ENCODE assay signal across 21 cellular contexts in the genomic region with DNA sequence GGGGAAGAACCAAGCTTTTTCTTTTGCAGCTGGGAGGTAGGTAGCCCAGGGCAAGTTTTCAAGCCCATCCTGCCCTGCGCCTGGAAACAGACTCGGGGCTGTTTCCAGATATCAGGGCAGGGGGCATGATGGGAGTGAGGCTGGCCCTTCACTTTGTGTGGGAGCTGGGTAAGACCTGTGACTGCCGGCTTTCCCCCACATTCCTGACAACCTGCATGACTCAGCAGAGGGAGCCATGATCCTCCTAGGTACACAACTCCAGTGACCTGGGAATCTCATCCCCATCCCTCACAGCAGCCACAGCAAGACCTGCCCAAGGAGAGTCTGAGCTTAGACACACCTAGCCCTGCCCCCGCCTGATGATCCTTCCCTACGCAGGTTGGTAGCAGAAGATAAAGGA.
DNase-seq lines count a peak whose midpoint lies in the region; ATAC-seq and TF ChIP-seq lines count a peak whose summit lies in the region.
"Had no signal": no experiment of that assay in that cellular context is flagged by ENCODE, and none has a peak within 500 bp of the region (broad histone marks: within the 10 kb centered on the region; RNA-seq: fewer than 3 reads in every experiment).

No MANE protein-coding gene starts in this region.

- no peaks in the 10 kb centered on the region for H3K9me2 ChIP-seq in PC-3 (replicated peaks; ENCODE audit: low read length)

- peak overlapping the region; percentile 11 for H3K23ac ChIP-seq in neuronal stem cell (ENCODE audit: low read depth, low read length, poor library complexity)

- no peak overlapping the region for H4K8ac ChIP-seq in neuronal stem cell (ENCODE audit: low read depth, low read length)

- no peaks in the 10 kb centered on the region for H3K36me3 ChIP-seq in PC-3 (ENCODE audit: low read depth, low read length)
- H3K36me3 ChIP-seq in neuronal stem cell (replicated peaks in 1 of 2; ENCODE audit: control insufficient read depth in 2 of 2, insufficient read depth in 2 of 2, low read length in 2 of 2): peaks cover 0 to 28% of the 10 kb centered on the region in 2 donors
- H3K36me3 ChIP-seq: SJCRH30 had no signal

- no peak overlapping the region for H2AK5ac ChIP-seq in neuronal stem cell (ENCODE audit: low read depth, low read length)

- no peak for TF ChIP-seq CTCF in PC-3 (conservative IDR thresholded peaks at IDR 0.05; ENCODE audit: low read depth, low read length)
- TF ChIP-seq CTCF in epithelial cell of esophagus (IDR thresholded peaks at IDR 0.05; ENCODE audit: insufficient read depth, low read depth, low read length, missing control alignments): no peak

- ATAC-seq in PC-3: no peak; the same call in 1 of the 2 replicates
- ATAC-seq: GM12878 had no signal

- no peaks in the 10 kb centered on the region for H3K79me2 ChIP-seq in PC-3 (ENCODE audit: low read length)

- H2AFZ ChIP-seq in PC-3 (ENCODE audit: low read length): peak overlapping the region; percentile 25; the same call in 1 of the 2 replicates
- H2AFZ ChIP-seq in neuronal stem cell (ENCODE audit: low read length): no peak overlapping the region

- intact Hi-C loops in PC-3 (cut with micrococcal nuclease): no loop called here

- H3K4ac ChIP-seq in neuronal stem cell (ENCODE audit: low read length): no peak overlapping the region

- CTCF ChIA-PET in PC-3 (lab: Charles Lee): interaction anchor here (0.6 kb wide), 1 partner anchor 1310 kb away, joined by 3 read pairs; no protein-coding TSS in a partner anchor

- H3K4me2 ChIP-seq in PC-3 (ENCODE audit: low read length): no peak overlapping the region
- no peak overlapping the region for H3K4me2 ChIP-seq in neuronal stem cell (ENCODE audit: insufficient read depth, low read length, poor library complexity, severe bottlenecking)

- H3K9ac ChIP-seq in PC-3 (ENCODE audit: low read length) (no peak overlapping the region), neuronal stem cell (ENCODE audit: low read depth, low read length, poor library complexity) (no peak overlapping the region)
- H3K9ac ChIP-seq: GM23248 had no signal

- H3K27me3 ChIP-seq in PC-3 (ENCODE audit: low read length) (no peaks in the 10 kb centered on the region), neuronal stem cell (ENCODE audit: control insufficient read depth in 3 of 3, insufficient read depth in 3 of 3, low read depth in 1 of 3, low read length in 3 of 3) (no peaks in the 10 kb centered on the region)
- H3K27me3 ChIP-seq: SJCRH30 had no signal

- BruUV-seq in PC-3 (replicated peaks; lab: Mats Ljungman, UMichigan): no TSS peak

- DNase-seq in DMS53 (lab: John Stamatoyannopoulos, UW) (peak; percentile 15), DMS53 treated with DMSO at 0.1 percent for 48 hours (lab: John Stamatoyannopoulos, UW; ENCODE audit: unreplicated experiment) (no peak), PC-3 (no peak), epithelial cell of esophagus (ENCODE audit: low read depth) (peak; percentile 26), neuronal stem cell (ENCODE audit: low spot score) (no peak), NCI-H2227 (lab: John Stamatoyannopoulos, UW; ENCODE audit: unreplicated experiment) (no peak)
- DNase-seq in activated CD8-positive, alpha-beta memory T cell treated with anti-CD3 and anti-CD28 coated beads, Interleukin-2, amount 50 U/mL, for 4 hours: no peak
- DNase-seq in stimulated activated CD4-positive, alpha-beta T cell treated with anti-CD3 and anti-CD28 coated beads, Interleukin-2, amount 100 ng/mL, for 24 hours: no peak
- DNase-seq: Calu3; CD4-positive, alpha-beta memory T cell; DMS79; GM23248; Kasumi-1; MV-4-11; NCI-H1417; NCI-H1930; OCI-M1; RPMI8226; SJCRH30 had no signal

- H3K4me3 ChIP-seq in PC-3 (ENCODE audit: low read length): no peak overlapping the region
- H3K4me3 ChIP-seq in epithelial cell of esophagus (ENCODE audit: low read length): no peak overlapping the region
- no peak overlapping the region for H3K4me3 ChIP-seq in neuronal stem cell (ENCODE audit: low read length in 2 of 2)
- H3K4me3 ChIP-seq: GM12878, GM23248, SJCRH30 had no signal

- H3K4me1 ChIP-seq in PC-3 (ENCODE audit: insufficient read depth, low read length) (peaks cover 24% of the 10 kb centered on the region), neuronal stem cell (ENCODE audit: control insufficient read depth in 2 of 2, insufficient read depth in 1 of 2, low read depth in 1 of 2, low read length in 2 of 2) (peaks cover 0 to 3% of the 10 kb centered on the region in 2 donors)
- H3K4me1 ChIP-seq: SJCRH30 had no signal

- H2BK15ac ChIP-seq in neuronal stem cell (ENCODE audit: low read length): no peak overlapping the region

- H2BK5ac ChIP-seq in neuronal stem cell (ENCODE audit: low read length): no peak overlapping the region

- H3K14ac ChIP-seq in neuronal stem cell (ENCODE audit: low read length): no peak overlapping the region

- no peak overlapping the region for H2BK120ac ChIP-seq in neuronal stem cell (ENCODE audit: low read depth, low read length)

- H3K27ac ChIP-seq in PC-3 (ENCODE audit: low read length) (no peak overlapping the region), neuronal stem cell (replicated peaks; ENCODE audit: low read length) (no peak overlapping the region)
- H3K27ac ChIP-seq: 22Rv1, GM23248, SJCRH30 had no signal

- POLR2A ChIA-PET in PC-3 (lab: Charles Lee; ENCODE audit: unreplicated experiment): no interaction called here

- no peak overlapping the region for H2BK12ac ChIP-seq in neuronal stem cell (ENCODE audit: low read length)

- no peak overlapping the region for H4K91ac ChIP-seq in neuronal stem cell (ENCODE audit: low read depth, low read length, poor library complexity)

- H3K79me1 ChIP-seq in neuronal stem cell (ENCODE audit: low read depth, low read length): peaks cover 1% of the 10 kb centered on the region

- no peaks in the 10 kb centered on the region for H4K20me1 ChIP-seq in PC-3 (ENCODE audit: low read length)

- no CpG with 5 or more reads among the region's 5 CpGs for WGBS in neuronal stem cell (ENCODE audit: extremely low coverage in 2 of 2, insufficient read length in 2 of 2, insufficient replicate concordance in 1 of 2), 2 donors

- no peaks in the 10 kb centered on the region for H3F3A ChIP-seq in PC-3 (ENCODE audit: low read length, unreplicated experiment)

- no peak overlapping the region for H3K18ac ChIP-seq in neuronal stem cell (ENCODE audit: low read length)

- H3K9me3 ChIP-seq in PC-3 (ENCODE audit: low read length) (no peaks in the 10 kb centered on the region), neuronal stem cell (replicated peaks in 1 of 2; ENCODE audit: control insufficient read depth in 2 of 2, insufficient read depth in 1 of 2, low read depth in 1 of 2, low read length in 2 of 2) (peaks cover 0 to 20% of the 10 kb centered on the region in 2 donors)
- H3K9me3 ChIP-seq: SJCRH30 had no signal

Comparison
In these comparisons a context has a peak if more than half of its experiments do, and no peak if none do; other contexts are left out.
1. DNase-seq: peak in DMS53 (single experiment) and epithelial cell of esophagus (single experiment); none in DMS53 treated with DMSO at 0.1 percent for 48 hours (single experiment), PC-3 (single experiment), neuronal stem cell (single experiment), activated CD8-positive, alpha-beta memory T cell treated with anti-CD3 and anti-CD28 coated beads, Interleukin-2, amount 50 U/mL, for 4 hours (single experiment), stimulated activated CD4-positive, alpha-beta T cell treated with anti-CD3 and anti-CD28 coated beads, Interleukin-2, amount 100 ng/mL, for 24 hours (0 of 2) and NCI-H2227 (single experiment).